20 cellular contexts compared by ENCODE assay signal in the genomic region with DNA sequence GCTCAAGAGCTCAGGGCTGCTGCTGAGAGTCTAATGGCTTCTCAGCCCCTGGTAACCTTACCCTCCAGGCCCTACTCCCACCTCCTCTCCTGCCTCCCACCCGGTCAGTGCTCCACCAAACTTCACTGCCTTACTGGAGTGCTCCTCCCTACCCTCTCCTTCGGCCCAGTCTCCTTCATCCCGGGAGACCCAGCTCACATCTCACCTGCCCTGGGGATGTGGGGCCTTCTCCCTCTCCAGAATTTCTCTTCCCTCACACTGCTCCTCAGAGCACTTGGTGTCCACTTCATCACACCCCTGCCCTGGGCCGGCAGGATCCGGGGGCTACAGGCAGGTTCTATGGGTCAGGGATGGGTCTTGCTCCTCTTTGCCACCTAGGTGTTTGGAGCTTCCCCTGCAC. TPM values are rescaled to one million over a fixed set of nuclear protein-coding genes. Genes with fewer than 3 reads are reported as not detected.
DNase-seq lines count a peak whose midpoint lies in the region; ATAC-seq, FAIRE-seq and TF ChIP-seq lines count a peak whose summit lies in the region.
"Had no signal": no experiment of that assay in that cellular context is flagged by ENCODE, and none has a peak within 500 bp of the region (broad histone marks: within the 10 kb centered on the region; RNA-seq: fewer than 3 reads in every experiment).

No MANE protein-coding gene starts in this region.

- H3K23me2 ChIP-seq in H1 (ENCODE audit: low read depth, low read length), result peaks cover 3% of the 10 kb centered on the region; the same call in 1 of the 2 replicates

- H2AK5ac ChIP-seq in H1 (ENCODE audit: low read depth, low read length), result no peak overlapping the region

- H3K18ac ChIP-seq in H1 (ENCODE audit: extremely low read depth, low read length), result no peak overlapping the region

- H3K27ac Mint-ChIP-seq in activated T-cell treated with anti-CD3 and anti-CD28 coated beads, Interleukin-2, amount 50 U/mL, for 24 hours, result peak overlapping the region; percentile 61

- H3K9me3 ChIP-seq in OCI-LY3 (ENCODE audit: insufficient read depth, low read length) (no peaks in the 10 kb centered on the region), H1 (ENCODE audit: insufficient read depth in 2 of 2, low read depth in 1 of 2, low read length in 1 of 2) (no peaks in the 10 kb centered on the region), sigmoid colon (no peaks in the 10 kb centered on the region)
- H3K9me3 ChIP-seq: A549, right atrium auricular region had no signal

- peaks cover 39% of the 10 kb centered on the region for H3K4me1 ChIP-seq in OCI-LY3 (ENCODE audit: low read length)
- peaks cover 0 to 3% (median 2%) of the 10 kb centered on the region in 4 experiments; a peak in 4 of 7 replicates for H3K4me1 ChIP-seq in H1 (replicated peaks in 1 of 4; ENCODE audit: control insufficient read depth in 3 of 4, insufficient read depth in 4 of 4, low read length in 3 of 4)
- peaks cover 0 to 23% (median 17%) of the 10 kb centered on the region in 4 donors for H3K4me1 ChIP-seq in sigmoid colon

- H2AFZ ChIP-seq in OCI-LY3 (ENCODE audit: low read depth, low read length), result no peak overlapping the region
- H2AFZ ChIP-seq in H1 (ENCODE audit: low read length), result no peak overlapping the region

- no peak overlapping the region for H3K4ac ChIP-seq in H1 (replicated peaks; ENCODE audit: insufficient read length, low read depth, low read length)

- H2BK20ac ChIP-seq in H1 (ENCODE audit: low read length), result no peak overlapping the region

- H4K91ac ChIP-seq in H1 (replicated peaks; ENCODE audit: insufficient read length, low read length), result no peak overlapping the region

- H3K27me3 ChIP-seq in OCI-LY3 (ENCODE audit: low read depth, low read length), result no peaks in the 10 kb centered on the region
- no peaks in the 10 kb centered on the region for H3K27me3 ChIP-seq in H1 (replicated peaks in 1 of 4; ENCODE audit: control insufficient read depth in 3 of 4, extremely low read depth in 1 of 4, insufficient read depth in 3 of 4, low read length in 3 of 4)
- H3K27me3 ChIP-seq in sigmoid colon, result no peaks in the 10 kb centered on the region
- H3K27me3 ChIP-seq in H7 (ENCODE audit: control insufficient read depth, insufficient read depth, low read length), result no peaks in the 10 kb centered on the region
- H3K27me3 ChIP-seq: right atrium auricular region had no signal

- POLR2A ChIA-PET in H1 (lab: Charles Lee; ENCODE audit: partially characterized antibody), result interaction anchor here (0.9 to 1.1 kb wide), 2 partner anchors 34 to 50 kb away, joined by 3 read pairs; no protein-coding TSS in a partner anchor

- TF ChIP-seq CTCF in OCI-LY3 (IDR thresholded peaks at IDR 0.05; ENCODE audit: low read depth, low read length), result no peak
- TF ChIP-seq CTCF in H1 (IDR thresholded peaks at IDR 0.05; ENCODE audit: control extremely low read depth in 1 of 3, insufficient read depth in 1 of 3, low read depth in 1 of 3, low read length in 3 of 3), result no peak
- no peak for TF ChIP-seq CTCF in sigmoid colon (IDR thresholded peaks at IDR 0.05)

- H3K4me3 ChIP-seq in OCI-LY3 (ENCODE audit: low read length) (0 out of 2 replicates have a peak overlapping the region, but pooled peaks have one; percentile 50), H1 (ENCODE audit: extremely low read depth in 1 of 4, insufficient read depth in 2 of 4, low read depth in 3 of 4, low read length in 4 of 4) (no peak overlapping the region), sigmoid colon (no peak overlapping the region), H7 (ENCODE audit: insufficient read depth, low read depth, low read length) (no peak overlapping the region)
- H3K4me3 ChIP-seq: A549, right atrium auricular region had no signal

- H3K56ac ChIP-seq in H1 (replicated peaks; ENCODE audit: insufficient read length, low read depth, low read length), result no peak overlapping the region

- H3K4me3 Mint-ChIP-seq in activated T-cell treated with anti-CD3 and anti-CD28 coated beads, Interleukin-2, amount 50 U/mL, for 24 hours, result no peak overlapping the region
- H3K4me3 Mint-ChIP-seq in activated T-cell treated with anti-CD3 and anti-CD28 coated beads, Interleukin-2, amount 50 U/mL, for 4 hours, result no peak overlapping the region

- H4K8ac ChIP-seq in H1 (ENCODE audit: extremely low read depth, insufficient read depth, low read length), result peak overlapping the region; percentile 35; the same call in 1 of the 2 replicates

- no peak for TF ChIP-seq EP300 in H1 (IDR thresholded peaks at IDR 0.05; ENCODE audit: borderline replicate concordance in 1 of 2, low read depth in 2 of 2, low read length in 2 of 2)
- TF ChIP-seq EP300 in sigmoid colon (IDR thresholded peaks at IDR 0.05), result no peak

- intact Hi-C loops in sigmoid colon (cut with DNase I), result no loop called here

- WGBS in H1 (ENCODE audit: extremely low coverage in 1 of 2, insufficient coverage in 1 of 2, insufficient read length in 1 of 2, insufficient replicate concordance in 2 of 2, low coverage in 1 of 2, low lambda C conversion rate in 2 of 2, missing lambda C conversion rate in 1 of 2), 2 experiments, result 94% methylated on average over 5 of the region's 5 CpGs; no CpG with 5 or more reads in 1 of the 2 experiments
- WGBS in sigmoid colon, 2 donors, result 96 to 98% methylated on average over 5 of the region's 5 CpGs

- no peak overlapping the region for H2BK15ac ChIP-seq in H1 (ENCODE audit: low read length)

- no peak for DNase-seq in activated T-cell treated with anti-CD3 and anti-CD28 coated beads, Interleukin-2, amount 50 U/mL, for 24 hours
- DNase-seq in activated T-cell treated with anti-CD3 and anti-CD28 coated beads, Interleukin-2, amount 50 U/mL, for 4 hours, result no peak
- DNase-seq in H1 (ENCODE audit: low read depth in 1 of 2, low spot score in 2 of 2) (no peak), sigmoid colon (peak; percentile 35), H7 (no peak), COLO829 (ENCODE audit: low spot score) (no peak)
- DNase-seq: activated gamma-delta T cell treated with Interleukin-2 at 50 U/mL for 16 hours, foreskin fibroblast, left colon, NCI-H1417, NCI-H2171, NCI-H774, occipital lobe had no signal

- peaks cover 73% of the 10 kb centered on the region for H3K36me3 Mint-ChIP-seq in activated T-cell treated with anti-CD3 and anti-CD28 coated beads, Interleukin-2, amount 50 U/mL, for 24 hours (ENCODE audit: low read depth)
- H3K36me3 Mint-ChIP-seq in activated T-cell treated with anti-CD3 and anti-CD28 coated beads, Interleukin-2, amount 50 U/mL, for 4 hours (ENCODE audit: insufficient read depth), result peaks cover 28% of the 10 kb centered on the region

- H4K20me1 ChIP-seq in OCI-LY3 (ENCODE audit: insufficient read depth, low read length) (peaks cover 45% of the 10 kb centered on the region; the same call in 1 of the 2 replicates), H1 (replicated peaks in 1 of 2; ENCODE audit: control insufficient read depth in 1 of 2, insufficient read depth in 2 of 2, low read length in 2 of 2) (peaks cover 0 to 3% of the 10 kb centered on the region in 2 experiments)

- H3K79me2 ChIP-seq in OCI-LY3 (ENCODE audit: low read length) (peaks cover 58% of the 10 kb centered on the region), H1 (ENCODE audit: control insufficient read depth in 1 of 2, insufficient read depth in 2 of 2, low read length in 2 of 2) (no peaks in the 10 kb centered on the region)

- H2BK120ac ChIP-seq in H1 (replicated peaks; ENCODE audit: low read depth, low read length), result no peak overlapping the region

- ATAC-seq in activated T-cell treated with anti-CD3 and anti-CD28 coated beads, Interleukin-2, amount 50 U/mL, for 4 hours, result no peak
- ATAC-seq in HG03159 (IDR thresholded peaks at IDR 0.05; ENCODE audit: unreplicated experiment), result no peak
- ATAC-seq: A549, left colon had no signal

- no peak for TF ChIP-seq RAD21 in H1 (IDR thresholded peaks at IDR 0.05 in 1 of 2, conservative IDR thresholded peaks at IDR 0.05 in 1 of 2; ENCODE audit: low read depth in 2 of 2, low read length in 2 of 2)

- H3K23ac ChIP-seq in H1 (ENCODE audit: insufficient read length), result no peak overlapping the region

- H3K27ac ChIP-seq in OCI-LY3 (ENCODE audit: low read length) (peak overlapping the region; percentile 52), H1 (ENCODE audit: low read depth, low read length) (no peak overlapping the region), sigmoid colon (no peak overlapping the region)
- H3K27ac ChIP-seq: A549, right atrium auricular region had no signal

- CTCF ChIA-PET in H1 (lab: Charles Lee; ENCODE audit: partially characterized antibody), result interaction anchor here (0.8 to 3.6 kb wide), 5 partner anchors 9 to 36 kb away, joined by 3 to 34 read pairs (median 4); a partner anchor contains a TSS

- no peaks in the 10 kb centered on the region for H3K27me3 Mint-ChIP-seq in activated T-cell treated with anti-CD3 and anti-CD28 coated beads, Interleukin-2, amount 50 U/mL, for 24 hours
- no peaks in the 10 kb centered on the region for H3K27me3 Mint-ChIP-seq in activated T-cell treated with anti-CD3 and anti-CD28 coated beads, Interleukin-2, amount 50 U/mL, for 4 hours (ENCODE audit: low read depth)

- peaks cover 69% of the 10 kb centered on the region for H3K4me1 Mint-ChIP-seq in activated T-cell treated with anti-CD3 and anti-CD28 coated beads, Interleukin-2, amount 50 U/mL, for 24 hours (ENCODE audit: low read depth)
- peaks cover 66% of the 10 kb centered on the region for H3K4me1 Mint-ChIP-seq in activated T-cell treated with anti-CD3 and anti-CD28 coated beads, Interleukin-2, amount 50 U/mL, for 4 hours (ENCODE audit: low read depth)

- no peak overlapping the region for H3K9ac ChIP-seq in OCI-LY3 (ENCODE audit: low read length)
- no peak overlapping the region for H3K9ac ChIP-seq in H1 (replicated peaks in 1 of 4; ENCODE audit: extremely low read depth in 1 of 4, low read depth in 3 of 4, low read length in 3 of 4)

- H3K79me1 ChIP-seq in H1 (ENCODE audit: low read depth, low read length), result peaks cover 4% of the 10 kb centered on the region; the same call in 1 of the 2 replicates

- no peak for FAIRE-seq in H1 (lab: Jason Lieb, UNC)
- FAIRE-seq: A549, colon, endothelial cell of umbilical vein, urothelium cell line had no signal

- H2BK12ac ChIP-seq in H1 (ENCODE audit: low read depth, low read length), result no peak overlapping the region

- peak overlapping the region; percentile 64 for H3K4me2 ChIP-seq in OCI-LY3 (ENCODE audit: low read length)
- no peak overlapping the region for H3K4me2 ChIP-seq in H1 (ENCODE audit: insufficient read depth in 1 of 2, low read depth in 2 of 2, low read length in 2 of 2)
- H3K4me2 ChIP-seq: A549 had no signal

- no peak overlapping the region for H4K5ac ChIP-seq in H1 (ENCODE audit: insufficient read length, low read depth, low read length)

- H3K9me3 Mint-ChIP-seq in activated T-cell treated with anti-CD3 and anti-CD28 coated beads, Interleukin-2, amount 50 U/mL, for 24 hours, result no peaks in the 10 kb centered on the region
- no peaks in the 10 kb centered on the region for H3K9me3 Mint-ChIP-seq in activated T-cell treated with anti-CD3 and anti-CD28 coated beads, Interleukin-2, amount 50 U/mL, for 4 hours

- no peak overlapping the region for H2BK5ac ChIP-seq in H1 (ENCODE audit: low read depth, low read length)

- no peak for TF ChIP-seq POLR2A in H1 (IDR thresholded peaks at IDR 0.05; ENCODE audit: control extremely low read depth in 1 of 2, low read depth in 2 of 2, low read length in 2 of 2)
- no peak for TF ChIP-seq POLR2A in sigmoid colon (IDR thresholded peaks at IDR 0.05)

- H3K14ac ChIP-seq in H1 (ENCODE audit: insufficient read length), result no peak overlapping the region

- peaks cover 72% of the 10 kb centered on the region for H3K36me3 ChIP-seq in OCI-LY3 (replicated peaks; ENCODE audit: low read depth, low read length)
- H3K36me3 ChIP-seq in H1 (ENCODE audit: control insufficient read depth in 2 of 4, insufficient read depth in 4 of 4, low read length in 3 of 4), result no peaks in the 10 kb centered on the region
- peaks cover 0 to 15% (median 4%) of the 10 kb centered on the region in 4 donors for H3K36me3 ChIP-seq in sigmoid colon
- H3K36me3 ChIP-seq in H7 (replicated peaks; ENCODE audit: control insufficient read depth, insufficient read depth, low read length), result no peaks in the 10 kb centered on the region
- H3K36me3 ChIP-seq: right atrium auricular region had no signal

RNA-seq across cellular contexts. Expression of a gene that starts 21.6 kb away (rescaled TPM):
- 10 to 100 TPM; 26.6 to 30.4 (median 30.0) TPM for total RNA-seq in activated T-cell treated with anti-CD3 and anti-CD28 coated beads, Interleukin-2, amount 50 U/mL, for 4 hours
- total RNA-seq in H1 (2021; fragmentation: NEBNext Ultra II Directional; extraction: Animal tissue kit (Norgen Biotek cat#: 25700)), result 13.1 and 14.7 TPM in 2 replicates
- polyA plus RNA-seq in H1 (2011; rRNA removed) (13.2 and 15.6 TPM in 2 replicates), sigmoid colon (100 to 1,000 TPM in 1 of 3 donors, 10 to 100 TPM in 2; 49.7 to 113 (median 55.3) TPM)
- 13.7 TPM for polyA plus RNA-seq in H1 (2011; cell fraction: cytosol; rRNA removed)
- polyA plus RNA-seq in H1 (2011; cell fraction: nucleus; rRNA removed), result 32.1 TPM
- polyA plus RNA-seq in H1 (2012, experiment 1 of 2), result 13.6 to 16.0 TPM (median 14.1 TPM) in 4 replicates
- 11.9 TPM for polyA plus RNA-seq in H1 (2012, experiment 2 of 2)
- 12.5 TPM for polyA plus RNA-seq in H1 (2013, experiment 1 of 2)
- polyA plus RNA-seq in H1 (2013, experiment 2 of 2), result 10.5 TPM
- polyA minus RNA-seq in H1 (2011; rRNA and poly(A)+ RNA removed), result 14.8 and 16.8 TPM in 2 replicates
- polyA minus RNA-seq in H1 (2011; cell fraction: cytosol; rRNA and poly(A)+ RNA removed), result 4.0 TPM
- 21.0 TPM for polyA minus RNA-seq in H1 (2011; cell fraction: nucleus; rRNA and poly(A)+ RNA removed)
- total RNA-seq in sigmoid colon, result 10 to 100 TPM; 30.0 to 39.2 (median 37.4) TPM
- 9.6 and 11.9 TPM in 2 replicates for total RNA-seq in H7 (2014; rRNA removed; shearing (Covaris generic))

RNA-seq across cellular contexts. Expression of a gene that starts 34.8 kb away (rescaled TPM):
- total RNA-seq in activated T-cell treated with anti-CD3 and anti-CD28 coated beads, Interleukin-2, amount 50 U/mL, for 4 hours, result 100 to 1,000 TPM; 316 to 326 (median 319) TPM
- 93.7 and 96.8 TPM in 2 replicates for total RNA-seq in H1 (2021; fragmentation: NEBNext Ultra II Directional; extraction: Animal tissue kit (Norgen Biotek cat#: 25700))
- polyA plus RNA-seq in H1 (2011; rRNA removed), result 194 and 247 TPM in 2 replicates
- 189 TPM for polyA plus RNA-seq in H1 (2011; cell fraction: cytosol; rRNA removed)
- 269 TPM for polyA plus RNA-seq in H1 (2011; cell fraction: nucleus; rRNA removed)
- polyA plus RNA-seq in H1 (2012, experiment 1 of 2), result 70.7 to 139 TPM (median 137 TPM) in 4 replicates
- 113 TPM for polyA plus RNA-seq in H1 (2012, experiment 2 of 2)
- 86.8 TPM for polyA plus RNA-seq in H1 (2013, experiment 1 of 2)
- polyA plus RNA-seq in H1 (2013, experiment 2 of 2), result 83.2 TPM
- 84.6 and 122 TPM in 2 replicates for polyA minus RNA-seq in H1 (2011; rRNA and poly(A)+ RNA removed)
- polyA minus RNA-seq in H1 (2011; cell fraction: cytosol; rRNA and poly(A)+ RNA removed), result 62.7 TPM
- polyA minus RNA-seq in H1 (2011; cell fraction: nucleus; rRNA and poly(A)+ RNA removed), result 90.4 TPM
- total RNA-seq in sigmoid colon, result 100 to 1,000 TPM in 1 of 4 donors, 10 to 100 TPM in 3; 71.2 to 130 (median 81.2) TPM
- 10 to 100 TPM; 48.0 to 85.0 (median 51.3) TPM for polyA plus RNA-seq in sigmoid colon
- total RNA-seq in H7 (2014; rRNA removed; shearing (Covaris generic)), result 84.8 and 91.6 TPM in 2 replicates
